Comparison of ENCODE assay signal across 13 cellular contexts in the genomic region with DNA sequence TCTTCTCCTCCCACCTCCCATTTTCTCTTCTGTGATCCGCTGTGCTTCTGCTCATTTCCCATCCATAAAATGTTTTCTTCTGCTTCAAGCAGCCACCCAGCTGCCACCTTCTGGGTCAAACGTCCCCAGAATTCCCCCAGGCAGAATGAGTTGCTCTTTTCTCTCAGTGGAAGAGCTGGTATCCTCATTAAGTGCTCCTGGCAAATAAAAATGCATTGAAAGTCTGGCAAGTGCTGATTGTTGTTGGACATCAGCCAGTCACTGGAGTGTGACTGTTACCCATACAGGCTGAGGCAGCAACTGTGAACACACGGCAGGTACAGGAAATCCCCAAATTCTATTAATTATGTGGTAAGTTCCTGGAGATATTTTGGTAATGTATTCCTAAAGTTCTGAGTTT. TPM values are rescaled to one million over a fixed set of nuclear protein-coding genes. Genes with fewer than 3 reads are reported as not detected.
DNase-seq lines count a peak whose midpoint lies in the region; ATAC-seq and TF ChIP-seq lines count a peak whose summit lies in the region.
"Had no signal": no experiment of that assay in that cellular context is flagged by ENCODE, and none has a peak within 500 bp of the region (broad histone marks: within the 10 kb centered on the region; RNA-seq: fewer than 3 reads in every experiment).

No MANE protein-coding gene starts in this region.

- H3K9me3 ChIP-seq in parathyroid adenoma (ENCODE audit: control insufficient read depth, low read length): no peaks in the 10 kb centered on the region
- H3K9me3 ChIP-seq: uterus had no signal

- no peak for TF ChIP-seq CTCF in parathyroid adenoma (IDR thresholded peaks at IDR 0.05)

- H3K9ac ChIP-seq in parathyroid adenoma: no peak overlapping the region

- intact Hi-C loops in activated T-helper 1 cell treated with anti-CD3 and anti-CD28 coated beads, Interleukin-12 subunit alpha, Interleukin-12 subunit beta, Interleukin-2, Interleukin-4 antibody, amounts not matched to agents 30 ng/mL and 10 ng/mL and 1 ng/mL, durations not matched to agents 14 hours and 24 hours and 36 hours (cut with micrococcal nuclease): no loop called here

- H3K9me3 Mint-ChIP-seq in activated T-helper 1 cell treated with anti-CD3 and anti-CD28 coated beads, Interleukin-12 subunit alpha, Interleukin-12 subunit beta, Interleukin-2, Interleukin-4 antibody, amounts not matched to agents 30 ng/mL and 10 ng/mL and 1 ng/mL, durations not matched to agents 14 hours and 24 hours and 36 hours: no peaks in the 10 kb centered on the region
- H3K9me3 Mint-ChIP-seq: memory B cell had no signal

- H3K27ac ChIP-seq in parathyroid adenoma: no peak overlapping the region
- H3K27ac ChIP-seq: uterus had no signal

- no peaks in the 10 kb centered on the region for H3K27me3 ChIP-seq in parathyroid adenoma (ENCODE audit: control insufficient read depth, insufficient read depth, low read length)
- H3K27me3 ChIP-seq: uterus had no signal

- no peak overlapping the region for H3K27ac Mint-ChIP-seq in activated T-helper 1 cell treated with anti-CD3 and anti-CD28 coated beads, Interleukin-12 subunit alpha, Interleukin-12 subunit beta, Interleukin-2, Interleukin-4 antibody, amounts not matched to agents 30 ng/mL and 10 ng/mL and 1 ng/mL, durations not matched to agents 14 hours and 24 hours and 36 hours
- H3K27ac Mint-ChIP-seq: memory B cell, T-cell had no signal

- no peaks in the 10 kb centered on the region for H3K4me1 Mint-ChIP-seq in activated T-helper 1 cell treated with anti-CD3 and anti-CD28 coated beads, Interleukin-12 subunit alpha, Interleukin-12 subunit beta, Interleukin-2, Interleukin-4 antibody, amounts not matched to agents 30 ng/mL and 10 ng/mL and 1 ng/mL, durations not matched to agents 14 hours and 24 hours and 36 hours (ENCODE audit: low read depth)
- H3K4me1 Mint-ChIP-seq: memory B cell, T-cell had no signal

- no peaks in the 10 kb centered on the region for H3K79me2 ChIP-seq in parathyroid adenoma

- ATAC-seq in GM18502 (IDR thresholded peaks at IDR 0.05; ENCODE audit: poor library complexity, unreplicated experiment) (no peak), HG02763 (IDR thresholded peaks at IDR 0.05; ENCODE audit: unreplicated experiment) (no peak)
- ATAC-seq: T-cell had no signal

- H3K36me3 Mint-ChIP-seq in activated T-helper 1 cell treated with anti-CD3 and anti-CD28 coated beads, Interleukin-12 subunit alpha, Interleukin-12 subunit beta, Interleukin-2, Interleukin-4 antibody, amounts not matched to agents 30 ng/mL and 10 ng/mL and 1 ng/mL, durations not matched to agents 14 hours and 24 hours and 36 hours (ENCODE audit: low read depth): no peaks in the 10 kb centered on the region
- H3K36me3 Mint-ChIP-seq: memory B cell, T-cell had no signal

- no peak overlapping the region for H2AFZ ChIP-seq in parathyroid adenoma

- peak overlapping the region; percentile 26 for H3K4me3 ChIP-seq in parathyroid adenoma (ENCODE audit: low read depth, low read length)
- H3K4me3 ChIP-seq: uterus had no signal

- H3K36me3 ChIP-seq in parathyroid adenoma (ENCODE audit: control insufficient read depth, insufficient read depth, low read length): no peaks in the 10 kb centered on the region
- H3K36me3 ChIP-seq: uterus had no signal

- H3K27me3 Mint-ChIP-seq in activated T-helper 1 cell treated with anti-CD3 and anti-CD28 coated beads, Interleukin-12 subunit alpha, Interleukin-12 subunit beta, Interleukin-2, Interleukin-4 antibody, amounts not matched to agents 30 ng/mL and 10 ng/mL and 1 ng/mL, durations not matched to agents 14 hours and 24 hours and 36 hours (ENCODE audit: insufficient read depth): peaks cover 2% of the 10 kb centered on the region

- peak; percentile 36 for DNase-seq in EL
- DNase-seq in NCI-H345 treated with DMSO at 0.1 percent for 48 hours (lab: John Stamatoyannopoulos, UW; ENCODE audit: unreplicated experiment): peak; percentile 46
- peak; percentile 75 for DNase-seq in dermis blood vessel endothelial cell
- DNase-seq in stimulated activated CD4-positive, alpha-beta T cell treated with anti-CD3 and anti-CD28 coated beads, Interleukin-2, amount 100 ng/mL, for 24 hours: no peak
- DNase-seq in activated T-helper 1 cell treated with anti-CD3 and anti-CD28 coated beads, Interleukin-12 subunit alpha, Interleukin-12 subunit beta, Interleukin-2, Interleukin-4 antibody, amounts not matched to agents 30 ng/mL and 10 ng/mL and 1 ng/mL, durations not matched to agents 14 hours and 24 hours and 36 hours (ENCODE audit: low spot score): no peak
- DNase-seq: NCI-H187 treated with DMSO at 0.1 percent for 48 hours, retina, T-cell, uterus had no signal

- H3K4me3 Mint-ChIP-seq in activated T-helper 1 cell treated with anti-CD3 and anti-CD28 coated beads, Interleukin-12 subunit alpha, Interleukin-12 subunit beta, Interleukin-2, Interleukin-4 antibody, amounts not matched to agents 30 ng/mL and 10 ng/mL and 1 ng/mL, durations not matched to agents 14 hours and 24 hours and 36 hours: no peak overlapping the region
- H3K4me3 Mint-ChIP-seq: memory B cell, T-cell had no signal

- peaks cover 6% of the 10 kb centered on the region for H3K4me1 ChIP-seq in parathyroid adenoma
- H3K4me1 ChIP-seq: uterus had no signal

- H3K4me2 ChIP-seq in parathyroid adenoma (ENCODE audit: low read length): peak overlapping the region; percentile 53

RNA-seq across cellular contexts. Expression of gene LIMCH1, which starts 52.6 kb away (rescaled TPM):
- 44.5 and 53.8 TPM in 2 replicates for total RNA-seq in dermis blood vessel endothelial cell
- total RNA-seq in activated T-helper 1 cell treated with anti-CD3 and anti-CD28 coated beads, Interleukin-12 subunit alpha, Interleukin-12 subunit beta, Interleukin-2, Interleukin-4 antibody, amounts not matched to agents 30 ng/mL and 10 ng/mL and 1 ng/mL, durations not matched to agents 14 hours and 24 hours and 36 hours: not detected in 2 replicates

Comparison
In these comparisons a context has a peak if more than half of its experiments do, and no peak if none do; other contexts are left out.
1. DNase-seq: peak in EL (single experiment), NCI-H345 treated with DMSO at 0.1 percent for 48 hours (single experiment) and dermis blood vessel endothelial cell (single experiment); none in stimulated activated CD4-positive, alpha-beta T cell treated with anti-CD3 and anti-CD28 coated beads, Interleukin-2, amount 100 ng/mL, for 24 hours (0 of 2) and activated T-helper 1 cell treated with anti-CD3 and anti-CD28 coated beads, Interleukin-12 subunit alpha, Interleukin-12 subunit beta, Interleukin-2, Interleukin-4 antibody, amounts not matched to agents 30 ng/mL and 10 ng/mL and 1 ng/mL, durations not matched to agents 14 hours and 24 hours and 36 hours (single experiment).
2. RNA of gene LIMCH1, which starts 52.6 kb away (total RNA-seq): 44.5 to 53.8 TPM in dermis blood vessel endothelial cell; not detected in activated T-helper 1 cell treated with anti-CD3 and anti-CD28 coated beads, Interleukin-12 subunit alpha, Interleukin-12 subunit beta, Interleukin-2, Interleukin-4 antibody, amounts not matched to agents 30 ng/mL and 10 ng/mL and 1 ng/mL, durations not matched to agents 14 hours and 24 hours and 36 hours; every median in the first group is over 10 times any median in the second.